Comparison of ENCODE assay signal across 8 cellular contexts in the genomic region with DNA sequence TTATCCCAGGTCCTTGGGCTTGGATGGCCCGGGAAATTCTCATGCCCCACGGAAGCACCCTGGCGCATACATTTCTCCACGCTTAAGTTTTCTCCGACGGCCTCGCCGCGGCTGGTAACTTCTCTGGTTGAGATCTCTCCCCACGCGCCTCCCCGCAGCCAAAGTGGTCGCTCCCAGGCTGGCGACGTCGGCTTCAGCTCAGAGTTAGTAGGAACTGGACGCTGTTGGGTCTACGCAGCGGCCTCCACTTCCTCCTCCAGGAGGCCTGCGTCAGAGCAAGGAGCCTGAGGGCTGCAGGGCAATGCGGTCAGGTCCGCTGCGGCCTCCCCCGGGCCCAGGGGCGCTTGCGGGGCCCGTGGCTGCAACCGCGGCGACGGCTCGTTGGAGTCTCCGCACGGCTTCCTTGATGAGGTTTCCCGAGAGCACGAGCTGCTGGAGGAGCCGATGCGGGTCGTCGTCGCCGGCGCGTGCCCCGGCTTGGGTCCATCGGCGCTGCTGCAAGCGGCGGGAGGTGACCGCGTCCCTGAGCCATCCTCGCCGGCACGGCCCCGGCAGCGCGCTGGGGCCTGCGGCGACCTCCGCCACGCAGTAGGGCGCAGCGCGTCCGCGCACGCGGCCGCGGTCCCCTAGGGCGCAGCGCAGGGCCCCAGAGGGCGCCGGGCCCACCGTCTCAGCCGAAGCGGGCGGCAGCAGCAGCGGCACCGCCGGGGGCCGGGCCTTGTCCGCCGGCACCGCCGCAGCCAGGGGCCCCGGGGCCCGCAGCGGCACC. TPM values are rescaled to one million over a fixed set of nuclear protein-coding genes. Genes with fewer than 3 reads are reported as not detected.
DNase-seq lines count a peak whose midpoint lies in the region; ATAC-seq, FAIRE-seq and TF ChIP-seq lines count a peak whose summit lies in the region.

No MANE protein-coding gene starts in this region.

- no peaks in the 10 kb centered on the region for H3K9me3 ChIP-seq in SJSA1 (replicated peaks)
- H3K9me3 ChIP-seq in K562 (replicated peaks; ENCODE audit: control insufficient read depth, insufficient read depth, low read depth, low read length) = no peaks in the 10 kb centered on the region
- H3K9me3 ChIP-seq in smooth muscle cell (replicated peaks; ENCODE audit: low read depth) = no peaks in the 10 kb centered on the region

- no peaks in the 10 kb centered on the region; the same call in 1 of the 2 replicates for H3K36me3 ChIP-seq in SJSA1
- peaks cover 27% of the 10 kb centered on the region for H3K36me3 ChIP-seq in K562 (ENCODE audit: control insufficient read depth, insufficient read depth, low read length)
- no peaks in the 10 kb centered on the region for H3K36me3 ChIP-seq in smooth muscle cell (ENCODE audit: low read depth)

- peaks cover 7 to 9% (median 7%) of the 10 kb centered on the region in 3 donors for H3K27me3 Mint-ChIP-seq in immature natural killer cell (ENCODE audit: low read depth in 3 of 3)

- H2AFZ ChIP-seq in K562 (ENCODE audit: low read depth, low read length) (peak overlapping the region; percentile 48), smooth muscle cell (ENCODE audit: low read depth) (peak overlapping the region; percentile 57)

- peak overlapping the region; percentile 85 to 97 (median 93) for H3K4me3 Mint-ChIP-seq in immature natural killer cell

- H3K36me3 Mint-ChIP-seq in immature natural killer cell = peaks cover 0 to 5% (median 4%) of the 10 kb centered on the region in 3 donors

- H3K27ac ChIP-seq in SJSA1 (peak overlapping the region; percentile 13; the same call in 1 of the 2 replicates), K562 (ENCODE audit: extremely low read depth, low read depth, low read length) (peak overlapping the region; percentile 98), smooth muscle cell (ENCODE audit: low read depth) (peak overlapping the region; percentile 62)

- no peaks in the 10 kb centered on the region for H4K20me1 ChIP-seq in K562 (replicated peaks; ENCODE audit: control insufficient read depth, insufficient read depth, low read length)
- H4K20me1 ChIP-seq in smooth muscle cell (ENCODE audit: low read depth) = no peaks in the 10 kb centered on the region

- ATAC-seq in GM18519 (IDR thresholded peaks at IDR 0.05; ENCODE audit: low FRiP score, unreplicated experiment) = peak; percentile 22
- ATAC-seq in HG03095 (IDR thresholded peaks at IDR 0.05; ENCODE audit: unreplicated experiment) = peak; percentile 17
- peak; percentile 52 for ATAC-seq in K562
- no peak for ATAC-seq in HG03378 (IDR thresholded peaks at IDR 0.05; ENCODE audit: unreplicated experiment)

- H3F3A ChIP-seq in smooth muscle cell (ENCODE audit: low read depth) = peaks cover 9% of the 10 kb centered on the region

- TF ChIP-seq CTCF in K562 (IDR thresholded peaks at IDR 0.05 in 2 of 3, conservative IDR thresholded peaks at IDR 0.05 in 1 of 3; ENCODE audit: insufficient read depth in 2 of 3, low read depth in 1 of 3, low read length in 3 of 3) (no peak), smooth muscle cell (IDR thresholded peaks at IDR 0.05; ENCODE audit: borderline replicate concordance, insufficient read depth, poor library complexity, severe bottlenecking) (no peak)

- H3K9me3 Mint-ChIP-seq in immature natural killer cell = no peaks in the 10 kb centered on the region

- DNase-seq in ACHN = peak; percentile 55
- peak in 1 of 2 experiments; percentile 64 for DNase-seq in SJSA1 (ENCODE audit: low read depth in 1 of 2, low spot score in 2 of 2)
- peak; percentile 29 to 64 (median 50) for DNase-seq in K562 (ENCODE audit: extremely low read depth in 1 of 4, low spot score in 3 of 4)
- DNase-seq in immature natural killer cell = peak; percentile 57 to 59 (median 59)
- DNase-seq in smooth muscle cell (lab: John Stamatoyannopoulos, UW; ENCODE audit: unreplicated experiment) = no peak

- no TSS peak for BruUV-seq in K562 (replicated peaks; lab: Mats Ljungman, UMichigan)

- no peak for TF ChIP-seq RAD21 in K562 (CRISPR knock-in tag; conservative IDR thresholded peaks at IDR 0.05 in 1 of 2, IDR thresholded peaks at IDR 0.05 in 1 of 2)

- H3K79me2 ChIP-seq in K562 (ENCODE audit: control insufficient read depth, insufficient read depth, low read length) (peaks cover 51% of the 10 kb centered on the region), smooth muscle cell (ENCODE audit: low read depth) (peaks cover 20% of the 10 kb centered on the region)

- CTCF ChIA-PET in K562 (lab: Yijun Ruan, JAX; ENCODE audit: low intra/inter-chr PET ratio) = no interaction called here

- no peak for FAIRE-seq in K562 (lab: Jason Lieb, UNC)

- H3K4me1 Mint-ChIP-seq in immature natural killer cell = peaks cover 39 to 58% of the 10 kb centered on the region in 2 donors

- WGBS in K562 (ENCODE audit: insufficient coverage, low coverage, missing lambda C conversion rate) = under 1% methylated on average over 27 of the region's 89 CpGs
- 2% methylated on average over 79 of the region's 89 CpGs for WGBS in smooth muscle cell (ENCODE audit: low lambda C conversion rate)

- in situ Hi-C loops in ACHN (cut with HindIII; ENCODE audit: low pct_ligation_motif_present, low pct_unique_long_range_greater_than_20kb, low sequenced_read_pairs) (no loop called here), K562 (cut with MboI) (no loop called here)

- H3K4me3 ChIP-seq in SJSA1 = peak overlapping the region; percentile 67
- peak overlapping the region; percentile 73 for H3K4me3 ChIP-seq in K562
- peak overlapping the region; percentile 80 for H3K4me3 ChIP-seq in smooth muscle cell

- H3K9ac ChIP-seq in K562 (ENCODE audit: insufficient read depth in 1 of 2, low read depth in 2 of 2, low read length in 2 of 2) = peak overlapping the region; percentile 93 to 96
- H3K9ac ChIP-seq in smooth muscle cell (ENCODE audit: low read depth) = peak overlapping the region; percentile 40

- H3K27ac Mint-ChIP-seq in immature natural killer cell = peak overlapping the region; percentile 87 to 95 (median 91)

- H3K27me3 ChIP-seq in SJSA1 (replicated peaks) = peaks cover 16% of the 10 kb centered on the region; the same call in 1 of the 2 replicates
- H3K27me3 ChIP-seq in K562 (ENCODE audit: control insufficient read depth in 2 of 2, insufficient read depth in 2 of 2, low read length in 2 of 2) = no peaks in the 10 kb centered on the region
- peaks cover 6% of the 10 kb centered on the region for H3K27me3 ChIP-seq in smooth muscle cell (ENCODE audit: low read depth)

- peaks cover 16% of the 10 kb centered on the region for H3K4me1 ChIP-seq in SJSA1 (replicated peaks)
- peaks cover 20 to 36% of the 10 kb centered on the region in 2 experiments for H3K4me1 ChIP-seq in K562 (replicated peaks in 1 of 2; ENCODE audit: control insufficient read depth in 2 of 2, insufficient read depth in 2 of 2, low read length in 2 of 2)
- H3K4me1 ChIP-seq in smooth muscle cell (ENCODE audit: low read depth) = peaks cover 25% of the 10 kb centered on the region

- POLR2A ChIA-PET in K562 (lab: Yijun Ruan, JAX) = interaction anchor here (0.6 to 2.3 kb wide), 13 partner anchors 8 to 1111 kb away, joined by 3 to 8 read pairs (median 3); a partner anchor contains a TSS

- TF ChIP-seq EP300 in K562 (IDR thresholded peaks at IDR 0.05; ENCODE audit: low read length) = no peak

- intact Hi-C loops in K562 (cut with micrococcal nuclease) = loop anchor here (2.0 to 5.0 kb wide), 2 partner anchors 41 to 55 kb away; a partner anchor contains a TSS

- H3K4me2 ChIP-seq in K562 (ENCODE audit: insufficient read depth, low read length) (peak overlapping the region; percentile 92), smooth muscle cell (peak overlapping the region; percentile 87)

- TF ChIP-seq POLR2A in K562 (conservative IDR thresholded peaks at IDR 0.05) = no peak; the same call in 1 of the 2 replicates

- no peaks in the 10 kb centered on the region for H3K9me1 ChIP-seq in K562 (ENCODE audit: control insufficient read depth, insufficient read depth, low read length)

RNA-seq across cellular contexts. Expression of a gene that starts 0.7 kb away (rescaled TPM):
- total RNA-seq in SJSA1 (2014; rRNA removed; shearing (Covaris generic)) = 6.4 and 6.9 TPM in 2 replicates
- 5.7 and 5.9 TPM in 2 replicates for total RNA-seq in K562 (2011; cell fraction: chromatin; rRNA removed; ENCODE audit: low replicate concordance)
- 8.5 and 8.7 TPM in 2 replicates for total RNA-seq in K562 (2011; cell fraction: nucleolus; rRNA removed)
- total RNA-seq in K562 (2011; cell fraction: nucleoplasm; rRNA removed) = 7.8 and 7.9 TPM in 2 replicates
- total RNA-seq in K562 (2014; rRNA removed) (29.1 and 29.6 TPM in 2 replicates), K562 (2014; rRNA removed; fragmentation: Illumina TruSeq; extraction: Trizol) (19.5 and 24.2 TPM in 2 replicates), K562 (2015; rRNA removed; fragmentation: Illumina TruSeq; extraction: Trizol) (18.1 and 19.1 TPM in 2 replicates), K562 (2021) (27.2 and 31.7 TPM in 2 replicates), smooth muscle cell (4.0 and 4.8 TPM in 2 replicates)
- polyA plus RNA-seq in K562 (2011; rRNA removed) (9.9 and 14.1 TPM in 2 replicates), K562 (2014; fragmentation: Illumina TruSeq; extraction: Trizol) (22.6 and 24.5 TPM in 2 replicates), K562 (2014; fragmentation: Nextera tagmentation; extraction: Ambion mirVana) (1 to 10 TPM; 4.3 to 5.3 TPM), K562 (2014; rRNA removed) (26.2 and 27.0 TPM in 2 replicates), immature natural killer cell (10 to 100 TPM; 11.5 to 22.5 (median 15.9) TPM), smooth muscle cell (5.9 and 7.7 TPM in 2 replicates)
- 13.8 and 18.7 TPM in 2 replicates for polyA plus RNA-seq in K562 (2011; cell fraction: cytosol; rRNA removed)
- polyA plus RNA-seq in K562 (2011; cell fraction: nucleus; rRNA removed) = 7.4 and 7.5 TPM in 2 replicates
- 11.5 and 14.1 TPM in 2 replicates for polyA plus RNA-seq in K562 (2012)
- polyA minus RNA-seq in K562 (2011; rRNA and poly(A)+ RNA removed) = 9.1 and 9.8 TPM in 2 replicates
- polyA minus RNA-seq in K562 (2011; cell fraction: cytosol; rRNA and poly(A)+ RNA removed) = 5.7 and 5.9 TPM in 2 replicates
- polyA minus RNA-seq in K562 (2011; cell fraction: nucleus; rRNA and poly(A)+ RNA removed) = 3.4 and 5.4 TPM in 2 replicates

RNA-seq across cellular contexts. Expression of a gene that starts 14.7 kb away (rescaled TPM):
- total RNA-seq in SJSA1 (2014; rRNA removed; shearing (Covaris generic)) = 1.7 and 2.2 TPM in 2 replicates
- total RNA-seq in K562 (2011; cell fraction: chromatin; rRNA removed; ENCODE audit: low replicate concordance) = 1.5 and 3.3 TPM in 2 replicates
- total RNA-seq in K562 (2011; cell fraction: nucleolus; rRNA removed) = 3.5 and 5.1 TPM in 2 replicates
- 2.3 and 2.4 TPM in 2 replicates for total RNA-seq in K562 (2011; cell fraction: nucleoplasm; rRNA removed)
- 2.4 and 2.7 TPM in 2 replicates for total RNA-seq in K562 (2014; rRNA removed)
- 1.4 and 1.7 TPM in 2 replicates for total RNA-seq in K562 (2014; rRNA removed; fragmentation: Illumina TruSeq; extraction: Trizol)
- 1.4 and 1.6 TPM in 2 replicates for total RNA-seq in K562 (2015; rRNA removed; fragmentation: Illumina TruSeq; extraction: Trizol)
- 4.6 and 4.7 TPM in 2 replicates for total RNA-seq in K562 (2021)
- 1.2 and 1.3 TPM in 2 replicates for polyA plus RNA-seq in K562 (2011; rRNA removed)
- polyA plus RNA-seq in K562 (2011; cell fraction: cytosol; rRNA removed) = 1.0 and 2.9 TPM in 2 replicates
- 2.0 and 2.1 TPM in 2 replicates for polyA plus RNA-seq in K562 (2011; cell fraction: nucleus; rRNA removed)
- 2.8 and 3.2 TPM in 2 replicates for polyA plus RNA-seq in K562 (2012)
- 0.67 and 1.7 TPM in 2 replicates for polyA plus RNA-seq in K562 (2014; fragmentation: Illumina TruSeq; extraction: Trizol)
- polyA plus RNA-seq in K562 (2014; fragmentation: Nextera tagmentation; extraction: Ambion mirVana) = under 1 TPM; 0.11 to 0.17 TPM
- 2.3 and 2.4 TPM in 2 replicates for polyA plus RNA-seq in K562 (2014; rRNA removed)
- polyA minus RNA-seq in K562 (2011; rRNA and poly(A)+ RNA removed) = 1.6 and 2.6 TPM in 2 replicates
- 3.1 and 3.4 TPM in 2 replicates for polyA minus RNA-seq in K562 (2011; cell fraction: cytosol; rRNA and poly(A)+ RNA removed)
- 3.8 and 5.1 TPM in 2 replicates for polyA minus RNA-seq in K562 (2011; cell fraction: nucleus; rRNA and poly(A)+ RNA removed)
- 10 to 100 TPM in 1 of 3 donors, 1 to 10 TPM in 2; 8.0 to 15.2 (median 8.1) TPM for polyA plus RNA-seq in immature natural killer cell
- 0.58 and 1.3 TPM in 2 replicates for total RNA-seq in smooth muscle cell
- polyA plus RNA-seq in smooth muscle cell = 1.0 and 1.3 TPM in 2 replicates

RNA-seq across cellular contexts. Expression of a gene that starts 41.3 kb away (rescaled TPM):
- total RNA-seq in SJSA1 (2014; rRNA removed; shearing (Covaris generic)) = 18.5 and 20.6 TPM in 2 replicates
- 17.6 and 33.2 TPM in 2 replicates for total RNA-seq in K562 (2011; cell fraction: chromatin; rRNA removed; ENCODE audit: low replicate concordance)
- total RNA-seq in K562 (2011; cell fraction: nucleolus; rRNA removed) = 11.2 and 15.7 TPM in 2 replicates
- total RNA-seq in K562 (2011; cell fraction: nucleoplasm; rRNA removed) = 26.4 and 33.4 TPM in 2 replicates
- total RNA-seq in K562 (2014; rRNA removed) (14.4 and 14.9 TPM in 2 replicates), K562 (2014; rRNA removed; fragmentation: Illumina TruSeq; extraction: Trizol) (28.1 and 31.6 TPM in 2 replicates), K562 (2015; rRNA removed; fragmentation: Illumina TruSeq; extraction: Trizol) (20.0 and 20.7 TPM in 2 replicates), K562 (2021) (23.2 and 27.5 TPM in 2 replicates), smooth muscle cell (15.0 and 20.5 TPM in 2 replicates)
- polyA plus RNA-seq in K562 (2011; rRNA removed) (49.5 and 50.2 TPM in 2 replicates), K562 (2014; fragmentation: Illumina TruSeq; extraction: Trizol) (21.1 and 26.8 TPM in 2 replicates), K562 (2014; fragmentation: Nextera tagmentation; extraction: Ambion mirVana) (10 to 100 TPM; 14.8 to 27.4 TPM), K562 (2014; rRNA removed) (19.8 and 20.1 TPM in 2 replicates), immature natural killer cell (1 to 10 TPM; 4.9 to 8.2 (median 6.7) TPM), smooth muscle cell (3.5 and 4.4 TPM in 2 replicates)
- 10.7 and 25.6 TPM in 2 replicates for polyA plus RNA-seq in K562 (2011; cell fraction: cytosol; rRNA removed)
- 25.2 and 45.5 TPM in 2 replicates for polyA plus RNA-seq in K562 (2011; cell fraction: nucleus; rRNA removed)
- polyA plus RNA-seq in K562 (2012) = 13.6 and 20.7 TPM in 2 replicates
- polyA minus RNA-seq in K562 (2011; rRNA and poly(A)+ RNA removed) = 36.4 and 39.9 TPM in 2 replicates
- 18.9 and 23.6 TPM in 2 replicates for polyA minus RNA-seq in K562 (2011; cell fraction: cytosol; rRNA and poly(A)+ RNA removed)
- 7.1 and 17.2 TPM in 2 replicates for polyA minus RNA-seq in K562 (2011; cell fraction: nucleus; rRNA and poly(A)+ RNA removed)

Comparison
In these comparisons a context has a peak if more than half of its experiments do, and no peak if none do; other contexts are left out.
1. H3K27ac ChIP-seq: peak in every context shown above with its lines; median percentile 98 in K562; 62 in smooth muscle cell; 13 in SJSA1.